Comparison of ENCODE assay signal across 8 cellular contexts in the genomic region with DNA sequence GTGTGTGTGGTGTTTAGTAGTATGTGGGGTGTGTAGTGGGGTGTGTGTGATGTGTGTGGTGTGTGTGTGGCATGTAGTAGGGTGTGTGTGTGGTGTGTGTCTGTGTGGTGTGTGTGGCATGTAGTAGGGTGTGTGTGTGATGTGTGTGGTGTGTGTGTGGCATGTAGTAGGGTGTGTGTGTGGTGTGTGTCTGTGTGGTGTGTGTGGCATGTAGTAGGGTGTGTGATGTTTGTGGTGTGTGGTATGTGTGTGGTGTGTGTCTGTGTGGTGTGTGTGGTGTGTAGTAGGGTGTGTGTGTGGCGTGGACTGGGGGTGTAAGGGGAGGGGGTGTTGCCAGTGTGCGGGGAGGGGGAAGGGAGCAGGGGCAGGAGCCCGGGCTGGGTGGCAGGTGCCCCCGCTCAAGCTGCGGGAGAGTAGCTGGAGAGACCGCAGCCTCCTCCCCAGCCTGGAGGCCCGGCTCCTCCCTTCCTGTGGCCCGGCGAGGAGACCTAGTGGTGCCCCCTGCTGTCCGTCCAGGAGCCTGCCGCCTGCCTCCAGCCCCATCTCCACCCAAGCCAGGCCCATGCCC. TPM values are rescaled to one million over a fixed set of nuclear protein-coding genes. Genes with fewer than 3 reads are reported as not detected.
DNase-seq lines count a peak whose midpoint lies in the region; ATAC-seq and TF ChIP-seq lines count a peak whose summit lies in the region.
"Not testable (repeated sequence)": the region's sequence is repeated elsewhere in the genome, so short reads cannot be mapped to it uniquely, and the experiment has no call there.

No MANE protein-coding gene starts in this region.

- DNase-seq in BE2C = peak; percentile 72
- DNase-seq in T-helper 2 cell = peak; percentile 35 to 82 (median 64)
- peak; percentile 67 for DNase-seq in activated T-helper 1 cell treated with Interleukin-2 at 50 U/mL for 16 hours (ENCODE audit: low read depth)
- DNase-seq in effector memory CD8-positive, alpha-beta T cell = peak; percentile 64 to 69 (median 68)
- peak; percentile 0 for DNase-seq in medulla oblongata (ENCODE audit: extremely low spot score)
- peak; percentile 75 for DNase-seq in stimulated activated CD4-positive, alpha-beta T cell treated with anti-CD3 and anti-CD28 coated beads, Interleukin-1b, Interleukin-23, amount 100 ng/mL, for 48 hours

- H3K4me3 ChIP-seq in BE2C (ENCODE audit: low read depth, low read length) = not testable (repeated sequence)

- H3K4me3 Mint-ChIP-seq in effector memory CD8-positive, alpha-beta T cell = not testable (repeated sequence)

- not testable (repeated sequence) for H3K4me1 Mint-ChIP-seq in effector memory CD8-positive, alpha-beta T cell (ENCODE audit: low read depth in 2 of 2)

- not testable (repeated sequence) for H3K4me1 ChIP-seq in BE2C

- not testable (repeated sequence) for TF ChIP-seq CTCF in BE2C (IDR thresholded peaks at IDR 0.05; ENCODE audit: low read depth, low read length)

- H3K27ac Mint-ChIP-seq in effector memory CD8-positive, alpha-beta T cell = peak overlapping the region; percentile 24 to 25

- not testable (repeated sequence) for H3K9me3 ChIP-seq in BE2C

- H3K9me3 Mint-ChIP-seq in effector memory CD8-positive, alpha-beta T cell = not testable (repeated sequence)

- H3K27me3 ChIP-seq in BE2C = not testable (repeated sequence)

- ATAC-seq in GM19395 (IDR thresholded peaks at IDR 0.05; ENCODE audit: unreplicated experiment) (peak; percentile 73), HG03432 (IDR thresholded peaks at IDR 0.05; ENCODE audit: unreplicated experiment) (peak; percentile 78)
- peak; percentile 79 for ATAC-seq in effector memory CD8-positive, alpha-beta T cell (replicated peaks)

- H3K36me3 ChIP-seq in BE2C = not testable (repeated sequence)

- not testable (repeated sequence) for H3K36me3 Mint-ChIP-seq in effector memory CD8-positive, alpha-beta T cell (ENCODE audit: insufficient read depth)

- not testable (repeated sequence) for H3K27me3 Mint-ChIP-seq in effector memory CD8-positive, alpha-beta T cell

RNA-seq across cellular contexts. Expression of a gene that starts 38.3 kb away (rescaled TPM):
- polyA plus RNA-seq in BE2C (2012; ENCODE audit: insufficient read depth, insufficient read length, low read depth) = not detected

Comparison
In these comparisons a context has a peak if more than half of its experiments do, and no peak if none do; other contexts are left out.
1. DNase-seq: peak in every context shown above with its lines; median percentile 75 in stimulated activated CD4-positive, alpha-beta T cell treated with anti-CD3 and anti-CD28 coated beads, Interleukin-1b, Interleukin-23, amount 100 ng/mL, for 48 hours; 72 in BE2C; 68 in effector memory CD8-positive, alpha-beta T cell; 67 in activated T-helper 1 cell treated with Interleukin-2 at 50 U/mL for 16 hours; 64 in T-helper 2 cell; 0 in medulla oblongata.